ENCODE assay signal across 1 cellular context in the genomic region with DNA sequence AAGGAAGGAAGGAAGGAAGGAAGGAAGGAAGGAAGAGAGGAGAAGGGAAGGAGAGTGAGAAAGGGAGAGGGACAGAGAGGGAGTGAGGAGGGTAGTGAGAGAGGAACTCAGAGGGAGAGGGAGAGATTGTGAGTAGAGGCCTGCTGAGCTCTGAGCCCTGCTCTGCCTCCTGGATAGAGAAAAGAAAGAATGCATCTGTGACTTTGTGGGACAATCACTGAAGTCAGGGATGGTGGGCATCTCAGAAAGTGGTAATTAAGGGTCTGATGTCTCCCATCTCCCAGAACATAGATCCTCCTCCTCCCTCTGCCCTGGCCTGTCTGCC.
TF ChIP-seq lines count a peak whose summit lies in the region.

No MANE protein-coding gene starts in this region.

TF ChIP-seq in GM23338, 12 proteins besides CTCF, POLR2A, EP300 and RAD21 (continued from another document):
- TF ChIP-seq, protein P1, sequence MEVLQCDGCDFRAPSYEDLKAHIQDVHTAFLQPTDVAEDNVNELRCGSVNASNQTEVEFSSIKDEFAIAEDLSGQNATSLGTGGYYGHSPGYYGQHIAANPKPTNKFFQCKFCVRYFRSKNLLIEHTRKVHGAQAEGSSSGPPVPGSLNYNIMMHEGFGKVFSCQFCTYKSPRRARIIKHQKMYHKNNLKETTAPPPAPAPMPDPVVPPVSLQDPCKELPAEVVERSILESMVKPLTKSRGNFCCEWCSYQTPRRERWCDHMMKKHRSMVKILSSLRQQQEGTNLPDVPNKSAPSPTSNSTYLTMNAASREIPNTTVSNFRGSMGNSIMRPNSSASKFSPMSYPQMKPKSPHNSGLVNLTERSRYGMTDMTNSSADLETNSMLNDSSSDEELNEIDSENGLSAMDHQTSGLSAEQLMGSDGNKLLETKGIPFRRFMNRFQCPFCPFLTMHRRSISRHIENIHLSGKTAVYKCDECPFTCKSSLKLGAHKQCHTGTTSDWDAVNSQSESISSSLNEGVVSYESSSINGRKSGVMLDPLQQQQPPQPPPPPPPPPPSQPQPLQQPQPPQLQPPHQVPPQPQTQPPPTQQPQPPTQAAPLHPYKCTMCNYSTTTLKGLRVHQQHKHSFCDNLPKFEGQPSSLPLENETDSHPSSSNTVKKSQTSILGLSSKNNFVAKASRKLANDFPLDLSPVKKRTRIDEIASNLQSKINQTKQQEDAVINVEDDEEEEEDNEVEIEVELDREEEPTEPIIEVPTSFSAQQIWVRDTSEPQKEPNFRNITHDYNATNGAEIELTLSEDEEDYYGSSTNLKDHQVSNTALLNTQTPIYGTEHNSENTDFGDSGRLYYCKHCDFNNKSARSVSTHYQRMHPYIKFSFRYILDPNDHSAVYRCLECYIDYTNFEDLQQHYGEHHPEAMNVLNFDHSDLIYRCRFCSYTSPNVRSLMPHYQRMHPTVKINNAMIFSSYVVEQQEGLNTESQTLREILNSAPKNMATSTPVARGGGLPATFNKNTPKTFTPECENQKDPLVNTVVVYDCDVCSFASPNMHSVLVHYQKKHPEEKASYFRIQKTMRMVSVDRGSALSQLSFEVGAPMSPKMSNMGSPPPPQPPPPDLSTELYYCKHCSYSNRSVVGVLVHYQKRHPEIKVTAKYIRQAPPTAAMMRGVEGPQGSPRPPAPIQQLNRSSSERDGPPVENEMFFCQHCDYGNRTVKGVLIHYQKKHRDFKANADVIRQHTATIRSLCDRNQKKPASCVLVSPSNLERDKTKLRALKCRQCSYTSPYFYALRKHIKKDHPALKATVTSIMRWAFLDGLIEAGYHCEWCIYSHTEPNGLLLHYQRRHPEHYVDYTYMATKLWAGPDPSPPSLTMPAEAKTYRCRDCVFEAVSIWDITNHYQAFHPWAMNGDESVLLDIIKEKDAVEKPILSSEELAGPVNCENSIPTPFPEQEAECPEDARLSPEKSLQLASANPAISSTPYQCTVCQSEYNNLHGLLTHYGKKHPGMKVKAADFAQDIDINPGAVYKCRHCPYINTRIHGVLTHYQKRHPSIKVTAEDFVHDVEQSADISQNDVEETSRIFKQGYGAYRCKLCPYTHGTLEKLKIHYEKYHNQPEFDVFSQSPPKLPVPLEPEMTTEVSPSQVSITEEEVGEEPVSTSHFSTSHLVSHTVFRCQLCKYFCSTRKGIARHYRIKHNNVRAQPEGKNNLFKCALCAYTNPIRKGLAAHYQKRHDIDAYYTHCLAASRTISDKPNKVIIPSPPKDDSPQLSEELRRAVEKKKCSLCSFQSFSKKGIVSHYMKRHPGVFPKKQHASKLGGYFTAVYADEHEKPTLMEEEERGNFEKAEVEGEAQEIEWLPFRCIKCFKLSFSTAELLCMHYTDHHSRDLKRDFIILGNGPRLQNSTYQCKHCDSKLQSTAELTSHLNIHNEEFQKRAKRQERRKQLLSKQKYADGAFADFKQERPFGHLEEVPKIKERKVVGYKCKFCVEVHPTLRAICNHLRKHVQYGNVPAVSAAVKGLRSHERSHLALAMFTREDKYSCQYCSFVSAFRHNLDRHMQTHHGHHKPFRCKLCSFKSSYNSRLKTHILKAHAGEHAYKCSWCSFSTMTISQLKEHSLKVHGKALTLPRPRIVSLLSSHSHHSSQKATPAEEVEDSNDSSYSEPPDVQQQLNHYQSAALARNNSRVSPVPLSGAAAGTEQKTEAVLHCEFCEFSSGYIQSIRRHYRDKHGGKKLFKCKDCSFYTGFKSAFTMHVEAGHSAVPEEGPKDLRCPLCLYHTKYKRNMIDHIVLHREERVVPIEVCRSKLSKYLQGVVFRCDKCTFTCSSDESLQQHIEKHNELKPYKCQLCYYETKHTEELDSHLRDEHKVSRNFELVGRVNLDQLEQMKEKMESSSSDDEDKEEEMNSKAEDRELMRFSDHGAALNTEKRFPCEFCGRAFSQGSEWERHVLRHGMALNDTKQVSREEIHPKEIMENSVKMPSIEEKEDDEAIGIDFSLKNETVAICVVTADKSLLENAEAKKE (CRISPR knock-in tag; IDR thresholded peaks at IDR 0.05): no peak
- TF ChIP-seq JUNB (IDR thresholded peaks at IDR 0.05; ENCODE audit: unreplicated experiment): no peak
- TF ChIP-seq EZH2 (IDR thresholded peaks at IDR 0.05; ENCODE audit: low read depth, unreplicated experiment): no peak
- no peak for TF ChIP-seq CREB1 (CRISPR knock-in tag; IDR thresholded peaks at IDR 0.05; ENCODE audit: low read depth)
- TF ChIP-seq, protein P2, sequence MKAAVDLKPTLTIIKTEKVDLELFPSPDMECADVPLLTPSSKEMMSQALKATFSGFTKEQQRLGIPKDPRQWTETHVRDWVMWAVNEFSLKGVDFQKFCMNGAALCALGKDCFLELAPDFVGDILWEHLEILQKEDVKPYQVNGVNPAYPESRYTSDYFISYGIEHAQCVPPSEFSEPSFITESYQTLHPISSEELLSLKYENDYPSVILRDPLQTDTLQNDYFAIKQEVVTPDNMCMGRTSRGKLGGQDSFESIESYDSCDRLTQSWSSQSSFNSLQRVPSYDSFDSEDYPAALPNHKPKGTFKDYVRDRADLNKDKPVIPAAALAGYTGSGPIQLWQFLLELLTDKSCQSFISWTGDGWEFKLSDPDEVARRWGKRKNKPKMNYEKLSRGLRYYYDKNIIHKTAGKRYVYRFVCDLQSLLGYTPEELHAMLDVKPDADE (IDR thresholded peaks at IDR 0.05): no peak
- TF ChIP-seq NANOG (IDR thresholded peaks at IDR 0.05; ENCODE audit: borderline replicate concordance): no peak
- TF ChIP-seq, protein P3, sequence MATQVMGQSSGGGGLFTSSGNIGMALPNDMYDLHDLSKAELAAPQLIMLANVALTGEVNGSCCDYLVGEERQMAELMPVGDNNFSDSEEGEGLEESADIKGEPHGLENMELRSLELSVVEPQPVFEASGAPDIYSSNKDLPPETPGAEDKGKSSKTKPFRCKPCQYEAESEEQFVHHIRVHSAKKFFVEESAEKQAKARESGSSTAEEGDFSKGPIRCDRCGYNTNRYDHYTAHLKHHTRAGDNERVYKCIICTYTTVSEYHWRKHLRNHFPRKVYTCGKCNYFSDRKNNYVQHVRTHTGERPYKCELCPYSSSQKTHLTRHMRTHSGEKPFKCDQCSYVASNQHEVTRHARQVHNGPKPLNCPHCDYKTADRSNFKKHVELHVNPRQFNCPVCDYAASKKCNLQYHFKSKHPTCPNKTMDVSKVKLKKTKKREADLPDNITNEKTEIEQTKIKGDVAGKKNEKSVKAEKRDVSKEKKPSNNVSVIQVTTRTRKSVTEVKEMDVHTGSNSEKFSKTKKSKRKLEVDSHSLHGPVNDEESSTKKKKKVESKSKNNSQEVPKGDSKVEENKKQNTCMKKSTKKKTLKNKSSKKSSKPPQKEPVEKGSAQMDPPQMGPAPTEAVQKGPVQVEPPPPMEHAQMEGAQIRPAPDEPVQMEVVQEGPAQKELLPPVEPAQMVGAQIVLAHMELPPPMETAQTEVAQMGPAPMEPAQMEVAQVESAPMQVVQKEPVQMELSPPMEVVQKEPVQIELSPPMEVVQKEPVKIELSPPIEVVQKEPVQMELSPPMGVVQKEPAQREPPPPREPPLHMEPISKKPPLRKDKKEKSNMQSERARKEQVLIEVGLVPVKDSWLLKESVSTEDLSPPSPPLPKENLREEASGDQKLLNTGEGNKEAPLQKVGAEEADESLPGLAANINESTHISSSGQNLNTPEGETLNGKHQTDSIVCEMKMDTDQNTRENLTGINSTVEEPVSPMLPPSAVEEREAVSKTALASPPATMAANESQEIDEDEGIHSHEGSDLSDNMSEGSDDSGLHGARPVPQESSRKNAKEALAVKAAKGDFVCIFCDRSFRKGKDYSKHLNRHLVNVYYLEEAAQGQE (IDR thresholded peaks at IDR 0.05; ENCODE audit: unreplicated experiment): no peak
TF ChIP-seq in GM23338: peak in this region for 0.
